In the genomic region with DNA sequence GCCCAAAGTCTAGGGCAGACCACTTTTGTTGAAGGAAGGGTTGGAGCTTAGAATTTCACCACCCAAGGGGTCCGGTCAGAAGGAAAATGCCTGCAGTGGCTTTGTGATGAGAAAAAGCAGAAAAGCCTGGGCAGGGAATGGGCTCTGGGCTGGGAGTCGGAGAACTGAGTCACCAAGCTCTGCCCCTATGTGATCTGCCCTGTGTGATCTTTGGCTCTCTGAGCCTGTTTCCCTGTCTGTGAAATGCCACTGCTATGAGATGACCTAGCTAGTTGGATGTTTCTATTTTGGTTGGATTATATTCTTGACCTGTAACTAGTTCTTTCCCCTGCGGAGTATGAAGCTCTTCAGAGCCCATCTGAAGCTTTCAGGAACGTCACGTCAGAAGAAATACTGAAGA, we compare ENCODE assay signal across 23 cellular contexts.
"Had no signal": no experiment of that assay in that cellular context is flagged by ENCODE, and none has a peak within 500 bp of the region (broad histone marks: within the 10 kb centered on the region; RNA-seq: fewer than 3 reads in every experiment).

No MANE protein-coding gene starts in this region.

- H3K27ac ChIP-seq: neutrophil, ovary, prostate gland, right atrium auricular region, transverse colon had no signal

- H3K9me3 ChIP-seq: neutrophil, ovary, prostate gland, right atrium auricular region, transverse colon had no signal

- ATAC-seq: activated CD4-positive, alpha-beta T cell treated with anti-CD3 and anti-CD28 coated beads for 36 hours; esophagus mucosa; left ventricle myocardium superior; stimulated activated naive CD8-positive, alpha-beta T cell treated with anti-CD3 and anti-CD28 coated beads, Interleukin-15, amount 100 ng/mL, for 72 hours had no signal

- H3K27me3 ChIP-seq: neutrophil, ovary, right atrium auricular region, transverse colon had no signal

- H3K4me3 ChIP-seq: ovary, prostate gland, right atrium auricular region, transverse colon had no signal

- H3K9me3 Mint-ChIP-seq: activated B cell treated with CpG ODN at 0.5 μM for 24 hours; activated naive CD4-positive, alpha-beta T cell treated with anti-CD3 and anti-CD28 coated beads for 36 hours; brain; dendritic cell treated with granulocyte-macrophage colony-stimulating factor and Interleukin-4, amounts not matched to agents 40 ng/mL and 50 ng/mL, for 4 days; nephron; stimulated activated naive CD8-positive, alpha-beta T cell treated with anti-CD3 and anti-CD28 coated beads, Interleukin-15, amount 100 ng/mL, for 72 hours; T-helper 1 cell treated with Interleukin-12 subunit alpha and Interleukin-12 subunit beta and Interleukin-4 antibody, amounts not matched to agents 30 μg/mL and 1 μg/mL, for 36 hours had no signal

- DNase-seq: activated B cell treated with CpG ODN at 0.5 μM for 24 hours; activated CD4-positive, alpha-beta T cell treated with anti-CD3 and anti-CD28 coated beads for 36 hours; activated CD4-positive, alpha-beta T cell treated with anti-CD3 and anti-CD28 coated beads, Interleukin-2, amount 50 U/mL, for 4 hours; activated naive CD4-positive, alpha-beta T cell treated with anti-CD3 and anti-CD28 coated beads for 36 hours; activated T-cell treated with anti-CD3 and anti-CD28 coated beads for 4 hours; effector CD8-positive, alpha-beta T cell; foreskin melanocyte; glutamatergic neuron; hypothalamus; left ventricle myocardium superior; ovary; stimulated activated CD4-positive, alpha-beta T cell treated with anti-CD3 and anti-CD28 coated beads, Interleukin-12 subunit alpha, Interleukin-12 subunit beta, amount 100 ng/mL, for 4 hours; stimulated activated CD4-positive, alpha-beta T cell treated with anti-CD3 and anti-CD28 coated beads, Interleukin-4, amount 100 ng/mL, for 4 hours; stimulated activated naive CD8-positive, alpha-beta T cell treated with anti-CD3 and anti-CD28 coated beads, Interleukin-15, amount 100 ng/mL, for 72 hours; transverse colon had no signal

- H3K27me3 Mint-ChIP-seq: activated B cell treated with CpG ODN at 0.5 μM for 24 hours; activated CD4-positive, alpha-beta T cell treated with anti-CD3 and anti-CD28 coated beads for 36 hours; brain; dendritic cell treated with granulocyte-macrophage colony-stimulating factor and Interleukin-4, amounts not matched to agents 40 ng/mL and 50 ng/mL, for 4 days; stimulated activated naive CD8-positive, alpha-beta T cell treated with anti-CD3 and anti-CD28 coated beads, Interleukin-15, amount 100 ng/mL, for 72 hours had no signal

- H3K36me3 ChIP-seq: ovary had no signal

- H3K4me1 ChIP-seq: prostate gland, right atrium auricular region, transverse colon had no signal

- H3K4me1 Mint-ChIP-seq: activated B cell treated with CpG ODN at 0.5 μM for 24 hours, brain, nephron had no signal

- H3K4me3 Mint-ChIP-seq: activated B cell treated with CpG ODN at 0.5 μM for 24 hours; activated CD4-positive, alpha-beta T cell treated with anti-CD3 and anti-CD28 coated beads for 36 hours; activated naive CD4-positive, alpha-beta T cell treated with anti-CD3 and anti-CD28 coated beads for 36 hours; brain; dendritic cell treated with granulocyte-macrophage colony-stimulating factor and Interleukin-4, amounts not matched to agents 40 ng/mL and 50 ng/mL, for 4 days; nephron; stimulated activated naive CD8-positive, alpha-beta T cell treated with anti-CD3 and anti-CD28 coated beads, Interleukin-15, amount 100 ng/mL, for 72 hours; T-helper 1 cell treated with Interleukin-12 subunit alpha and Interleukin-12 subunit beta and Interleukin-4 antibody, amounts not matched to agents 30 μg/mL and 1 μg/mL, for 36 hours had no signal

- H3K27ac Mint-ChIP-seq: activated B cell treated with CpG ODN at 0.5 μM for 24 hours; activated naive CD4-positive, alpha-beta T cell treated with anti-CD3 and anti-CD28 coated beads for 36 hours; dendritic cell treated with granulocyte-macrophage colony-stimulating factor and Interleukin-4, amounts not matched to agents 40 ng/mL and 50 ng/mL, for 4 days; nephron; T-helper 1 cell treated with Interleukin-12 subunit alpha and Interleukin-12 subunit beta and Interleukin-4 antibody, amounts not matched to agents 30 μg/mL and 1 μg/mL, for 36 hours had no signal
